ENCODE assay signal across 1 cellular context in genomic region chr16:28596115-28596630, GRCh38.
TF ChIP-seq lines count a peak whose summit lies in the region.

No MANE protein-coding gene starts in this region.

TF ChIP-seq in K562, 482 proteins besides CTCF, POLR2A, EP300 and RAD21:
- TF ChIP-seq CBX3 (IDR thresholded peaks at IDR 0.05; ENCODE audit: borderline replicate concordance in 1 of 2, low read length in 2 of 2), result no peak
- TF ChIP-seq ZNF384 (IDR thresholded peaks at IDR 0.05; ENCODE audit: low read depth, low read length), result no peak
- TF ChIP-seq NFE2L1 (tag; IDR thresholded peaks at IDR 0.05; ENCODE audit: borderline replicate concordance, low read depth), result peak; percentile 66
- TF ChIP-seq RFX7 (CRISPR knock-in tag; IDR thresholded peaks at IDR 0.05), result no peak
- no peak for TF ChIP-seq MYC (IDR thresholded peaks at IDR 0.05; ENCODE audit: low read depth, low read length)
- no peak for TF ChIP-seq MYC (CRISPR knock-in tag; IDR thresholded peaks at IDR 0.05; ENCODE audit: borderline replicate concordance, low read depth)
- TF ChIP-seq, protein P1, sequence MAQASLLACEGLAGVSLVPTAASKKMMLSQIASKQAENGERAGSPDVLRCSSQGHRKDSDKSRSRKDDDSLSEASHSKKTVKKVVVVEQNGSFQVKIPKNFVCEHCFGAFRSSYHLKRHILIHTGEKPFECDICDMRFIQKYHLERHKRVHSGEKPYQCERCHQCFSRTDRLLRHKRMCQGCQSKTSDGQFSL (CRISPR knock-in tag; IDR thresholded peaks at IDR 0.05), result no peak
- TF ChIP-seq, protein P1 (tag; IDR thresholded peaks at IDR 0.05), result no peak
- no peak for TF ChIP-seq RCOR1 (IDR thresholded peaks at IDR 0.05; ENCODE audit: borderline replicate concordance in 1 of 2, low read depth in 2 of 2, low read length in 2 of 2)
- no peak for TF ChIP-seq EZH2 (IDR thresholded peaks at IDR 0.05; ENCODE audit: borderline replicate concordance, low read depth, low read length)
- no peak for TF ChIP-seq GABPB1 (CRISPR knock-in tag; IDR thresholded peaks at IDR 0.05)
- no peak for TF ChIP-seq ZBTB26 (CRISPR knock-in tag; IDR thresholded peaks at IDR 0.05)
- no peak for TF ChIP-seq SETDB1 (IDR thresholded peaks at IDR 0.05; ENCODE audit: low read length)
- no peak for TF ChIP-seq POLR2H (tag; IDR thresholded peaks at IDR 0.05; ENCODE audit: low read depth)
- no peak for TF ChIP-seq KAT2B (IDR thresholded peaks at IDR 0.05; ENCODE audit: low read depth, low read length)
- TF ChIP-seq DNMT1 (IDR thresholded peaks at IDR 0.05), result no peak
- TF ChIP-seq, protein P2, sequence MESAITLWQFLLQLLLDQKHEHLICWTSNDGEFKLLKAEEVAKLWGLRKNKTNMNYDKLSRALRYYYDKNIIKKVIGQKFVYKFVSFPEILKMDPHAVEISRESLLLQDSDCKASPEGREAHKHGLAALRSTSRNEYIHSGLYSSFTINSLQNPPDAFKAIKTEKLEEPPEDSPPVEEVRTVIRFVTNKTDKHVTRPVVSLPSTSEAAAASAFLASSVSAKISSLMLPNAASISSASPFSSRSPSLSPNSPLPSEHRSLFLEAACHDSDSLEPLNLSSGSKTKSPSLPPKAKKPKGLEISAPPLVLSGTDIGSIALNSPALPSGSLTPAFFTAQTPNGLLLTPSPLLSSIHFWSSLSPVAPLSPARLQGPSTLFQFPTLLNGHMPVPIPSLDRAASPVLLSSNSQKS (CRISPR knock-in tag; IDR thresholded peaks at IDR 0.05), result no peak
- peak; percentile 95 for TF ChIP-seq MAFK (IDR thresholded peaks at IDR 0.05; ENCODE audit: low read length)
- TF ChIP-seq SAFB2 (IDR thresholded peaks at IDR 0.05; ENCODE audit: borderline replicate concordance, low read depth, low read length, severe bottlenecking), result no peak
- TF ChIP-seq ZNF212 (CRISPR knock-in tag; IDR thresholded peaks at IDR 0.05), result no peak
- TF ChIP-seq MAFF (IDR thresholded peaks at IDR 0.05; ENCODE audit: low read length), result peak; percentile 94
- peak; percentile 97 for TF ChIP-seq ZNF316 (IDR thresholded peaks at IDR 0.05)
- no peak for TF ChIP-seq TCF3 (CRISPR knock-in tag; IDR thresholded peaks at IDR 0.05)
- no peak for TF ChIP-seq FOXJ2 (tag; IDR thresholded peaks at IDR 0.05)
- TF ChIP-seq ZNF699 (CRISPR knock-in tag; IDR thresholded peaks at IDR 0.05; ENCODE audit: insufficient replicate concordance), result no peak
- TF ChIP-seq SUPT5H (IDR thresholded peaks at IDR 0.05), result no peak
- no peak for TF ChIP-seq SNIP1 (IDR thresholded peaks at IDR 0.05; ENCODE audit: low read depth)
- peak; percentile 97 for TF ChIP-seq C11orf30 (IDR thresholded peaks at IDR 0.05; ENCODE audit: low read depth)
- TF ChIP-seq, protein P3, sequence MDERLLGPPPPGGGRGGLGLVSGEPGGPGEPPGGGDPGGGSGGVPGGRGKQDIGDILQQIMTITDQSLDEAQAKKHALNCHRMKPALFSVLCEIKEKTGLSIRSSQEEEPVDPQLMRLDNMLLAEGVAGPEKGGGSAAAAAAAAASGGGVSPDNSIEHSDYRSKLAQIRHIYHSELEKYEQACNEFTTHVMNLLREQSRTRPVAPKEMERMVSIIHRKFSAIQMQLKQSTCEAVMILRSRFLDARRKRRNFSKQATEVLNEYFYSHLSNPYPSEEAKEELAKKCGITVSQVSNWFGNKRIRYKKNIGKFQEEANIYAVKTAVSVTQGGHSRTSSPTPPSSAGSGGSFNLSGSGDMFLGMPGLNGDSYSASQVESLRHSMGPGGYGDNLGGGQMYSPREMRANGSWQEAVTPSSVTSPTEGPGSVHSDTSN (CRISPR knock-in tag; IDR thresholded peaks at IDR 0.05; ENCODE audit: low read depth), result no peak
- TF ChIP-seq, protein P3 (tag; conservative IDR thresholded peaks at IDR 0.05; ENCODE audit: low read depth), result no peak
- no peak for TF ChIP-seq GTF2E2 (tag; IDR thresholded peaks at IDR 0.05)
- no peak for TF ChIP-seq HIVEP1 (CRISPR knock-in tag; IDR thresholded peaks at IDR 0.05)
- no peak for TF ChIP-seq SMARCE1 (IDR thresholded peaks at IDR 0.05)
- no peak for TF ChIP-seq ZBTB17 (CRISPR knock-in tag; IDR thresholded peaks at IDR 0.05)
- TF ChIP-seq CEBPB (tag; IDR thresholded peaks at IDR 0.05), result no peak
- TF ChIP-seq AFF1 (IDR thresholded peaks at IDR 0.05; ENCODE audit: low read depth in 1 of 2, partially characterized antibody in 2 of 2), result no peak
- no peak for TF ChIP-seq TAL1 (IDR thresholded peaks at IDR 0.05)
- peak; percentile 93 for TF ChIP-seq MAFG (tag; conservative IDR thresholded peaks at IDR 0.05)
- no peak for TF ChIP-seq SP2 (IDR thresholded peaks at IDR 0.05; ENCODE audit: extremely low read depth, low read depth, low read length, poor library complexity, severe bottlenecking)
- peak; percentile 81 for TF ChIP-seq NFE2 (IDR thresholded peaks at IDR 0.05; ENCODE audit: low read depth)
- no peak for TF ChIP-seq CHCHD3 (CRISPR knock-in tag; IDR thresholded peaks at IDR 0.05)
- TF ChIP-seq WHSC1 (IDR thresholded peaks at IDR 0.05; ENCODE audit: low read length), result no peak
- TF ChIP-seq, protein P4, sequence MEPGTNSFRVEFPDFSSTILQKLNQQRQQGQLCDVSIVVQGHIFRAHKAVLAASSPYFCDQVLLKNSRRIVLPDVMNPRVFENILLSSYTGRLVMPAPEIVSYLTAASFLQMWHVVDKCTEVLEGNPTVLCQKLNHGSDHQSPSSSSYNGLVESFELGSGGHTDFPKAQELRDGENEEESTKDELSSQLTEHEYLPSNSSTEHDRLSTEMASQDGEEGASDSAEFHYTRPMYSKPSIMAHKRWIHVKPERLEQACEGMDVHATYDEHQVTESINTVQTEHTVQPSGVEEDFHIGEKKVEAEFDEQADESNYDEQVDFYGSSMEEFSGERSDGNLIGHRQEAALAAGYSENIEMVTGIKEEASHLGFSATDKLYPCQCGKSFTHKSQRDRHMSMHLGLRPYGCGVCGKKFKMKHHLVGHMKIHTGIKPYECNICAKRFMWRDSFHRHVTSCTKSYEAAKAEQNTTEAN (CRISPR knock-in tag; IDR thresholded peaks at IDR 0.05), result no peak
- TF ChIP-seq, protein P5, sequence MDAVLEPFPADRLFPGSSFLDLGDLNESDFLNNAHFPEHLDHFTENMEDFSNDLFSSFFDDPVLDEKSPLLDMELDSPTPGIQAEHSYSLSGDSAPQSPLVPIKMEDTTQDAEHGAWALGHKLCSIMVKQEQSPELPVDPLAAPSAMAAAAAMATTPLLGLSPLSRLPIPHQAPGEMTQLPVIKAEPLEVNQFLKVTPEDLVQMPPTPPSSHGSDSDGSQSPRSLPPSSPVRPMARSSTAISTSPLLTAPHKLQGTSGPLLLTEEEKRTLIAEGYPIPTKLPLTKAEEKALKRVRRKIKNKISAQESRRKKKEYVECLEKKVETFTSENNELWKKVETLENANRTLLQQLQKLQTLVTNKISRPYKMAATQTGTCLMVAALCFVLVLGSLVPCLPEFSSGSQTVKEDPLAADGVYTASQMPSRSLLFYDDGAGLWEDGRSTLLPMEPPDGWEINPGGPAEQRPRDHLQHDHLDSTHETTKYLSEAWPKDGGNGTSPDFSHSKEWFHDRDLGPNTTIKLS (IDR thresholded peaks at IDR 0.05; ENCODE audit: borderline replicate concordance, low read depth), result no peak
- peak; percentile 29; the same call in 1 of the 2 replicates for TF ChIP-seq ZFX (CRISPR knock-in tag; IDR thresholded peaks at IDR 0.05)
- no peak for TF ChIP-seq HDAC6 (IDR thresholded peaks at IDR 0.05; ENCODE audit: low read depth, low read length)
